8 cellular contexts compared by ENCODE assay signal in genomic region chr6:116251568-116252384, GRCh38. TPM values are rescaled to one million over a fixed set of nuclear protein-coding genes. Genes with fewer than 3 reads are reported as not detected.
DNase-seq lines count a peak whose midpoint lies in the region; ATAC-seq and TF ChIP-seq lines count a peak whose summit lies in the region.

No MANE protein-coding gene starts in this region.

- H3K36me3 Mint-ChIP-seq in neural progenitor cell, result peaks cover 21% of the 10 kb centered on the region

- H3K4me3 Mint-ChIP-seq in neural progenitor cell, result no peak overlapping the region

- H3K27me3 Mint-ChIP-seq in neural progenitor cell (ENCODE audit: insufficient read depth, low read depth), result no peaks in the 10 kb centered on the region

- no peak overlapping the region for H2AFZ ChIP-seq in neural progenitor cell (replicated peaks)

- WGBS in ectodermal cell, 2 experiments, result 75 to 76% methylated on average over 6 of the region's 6 CpGs

- H3K4me3 ChIP-seq in ectodermal cell (ENCODE audit: insufficient read depth, low read depth, low read length) (peak overlapping the region; percentile 28), neural progenitor cell (peak overlapping the region; percentile 61)

- peak overlapping the region; percentile 91 for H3K4me2 ChIP-seq in neural progenitor cell

- H4K20me1 ChIP-seq in neural progenitor cell (ENCODE audit: low read depth), result peaks cover 13% of the 10 kb centered on the region

- DNase-seq in EL, result peak; percentile 94
- peak; percentile 58 for DNase-seq in NCI-H226
- DNase-seq in neural progenitor cell (ENCODE audit: low spot score), result peak; percentile 27
- DNase-seq in middle frontal gyrus (ENCODE audit: extremely low spot score, low spot score), result no peak
- no peak for DNase-seq in NCI-H1092 (lab: John Stamatoyannopoulos, UW)
- no peak for DNase-seq in NCI-H2227 (lab: John Stamatoyannopoulos, UW; ENCODE audit: unreplicated experiment)

- no peak overlapping the region for H3K9ac ChIP-seq in neural progenitor cell

- H3K27ac Mint-ChIP-seq in neural progenitor cell, result no peak overlapping the region

- TF ChIP-seq CTCF in neural progenitor cell (IDR thresholded peaks at IDR 0.05), result no peak

- H3K27me3 ChIP-seq in ectodermal cell (ENCODE audit: control insufficient read depth, insufficient read depth, low read length, poor library complexity, severe bottlenecking) (no peaks in the 10 kb centered on the region), neural progenitor cell (no peaks in the 10 kb centered on the region)

- H3K4me1 ChIP-seq in ectodermal cell (ENCODE audit: control insufficient read depth, insufficient read depth, low read length), result peaks cover 33% of the 10 kb centered on the region
- peaks cover 40% of the 10 kb centered on the region for H3K4me1 ChIP-seq in neural progenitor cell

- no peak for ATAC-seq in GM19467 (IDR thresholded peaks at IDR 0.05; ENCODE audit: unreplicated experiment)

- H3K36me3 ChIP-seq in ectodermal cell (ENCODE audit: control insufficient read depth, insufficient read depth, low read length) (no peaks in the 10 kb centered on the region), neural progenitor cell (no peaks in the 10 kb centered on the region)

- no peaks in the 10 kb centered on the region for H3K9me3 Mint-ChIP-seq in neural progenitor cell

- peaks cover 62% of the 10 kb centered on the region for H3K79me2 ChIP-seq in neural progenitor cell (ENCODE audit: low read depth)

- no peaks in the 10 kb centered on the region for H3K9me3 ChIP-seq in ectodermal cell (ENCODE audit: control insufficient read depth, low read length)
- H3K9me3 ChIP-seq in neural progenitor cell (ENCODE audit: low read depth), result no peaks in the 10 kb centered on the region

- peaks cover 12% of the 10 kb centered on the region for H3F3A ChIP-seq in neural progenitor cell (ENCODE audit: low read depth)

- peaks cover 42% of the 10 kb centered on the region for H3K4me1 Mint-ChIP-seq in neural progenitor cell

- no peak overlapping the region for H3K27ac ChIP-seq in ectodermal cell (ENCODE audit: insufficient read depth, low read depth, low read length, poor library complexity, severe bottlenecking)
- no peak overlapping the region for H3K27ac ChIP-seq in neural progenitor cell

RNA-seq across cellular contexts. Expression of gene TSPYL4, which starts 2.1 kb away (rescaled TPM):
- polyA plus RNA-seq in ectodermal cell (2013, experiment 1 of 4), result 43.1 TPM
- polyA plus RNA-seq in ectodermal cell (2013, experiment 2 of 4), result 44.2 TPM
- polyA plus RNA-seq in ectodermal cell (2013, experiment 3 of 4), result 37.0 TPM
- polyA plus RNA-seq in ectodermal cell (2013, experiment 4 of 4), result 43.0 TPM
- 32.2 and 34.2 TPM in 2 replicates for total RNA-seq in neural progenitor cell (ENCODE audit: low replicate concordance)

RNA-seq across cellular contexts. Expression of gene TSPYL1, which starts 28.0 kb away (rescaled TPM):
- 74.6 TPM for polyA plus RNA-seq in ectodermal cell (2013, experiment 1 of 4)
- polyA plus RNA-seq in ectodermal cell (2013, experiment 2 of 4), result 78.8 TPM
- 58.1 TPM for polyA plus RNA-seq in ectodermal cell (2013, experiment 3 of 4)
- polyA plus RNA-seq in ectodermal cell (2013, experiment 4 of 4), result 64.3 TPM
- total RNA-seq in neural progenitor cell (ENCODE audit: low replicate concordance), result 63.0 and 64.9 TPM in 2 replicates

Comparison
In these comparisons a context has a peak if more than half of its experiments do, and no peak if none do; other contexts are left out.
1. DNase-seq: peak in EL (single experiment), NCI-H226 (single experiment) and neural progenitor cell (single experiment); none in middle frontal gyrus (single experiment), NCI-H1092 (single experiment) and NCI-H2227 (single experiment).